Comparison of ENCODE assay signal across 1 cellular context in the genomic region with DNA sequence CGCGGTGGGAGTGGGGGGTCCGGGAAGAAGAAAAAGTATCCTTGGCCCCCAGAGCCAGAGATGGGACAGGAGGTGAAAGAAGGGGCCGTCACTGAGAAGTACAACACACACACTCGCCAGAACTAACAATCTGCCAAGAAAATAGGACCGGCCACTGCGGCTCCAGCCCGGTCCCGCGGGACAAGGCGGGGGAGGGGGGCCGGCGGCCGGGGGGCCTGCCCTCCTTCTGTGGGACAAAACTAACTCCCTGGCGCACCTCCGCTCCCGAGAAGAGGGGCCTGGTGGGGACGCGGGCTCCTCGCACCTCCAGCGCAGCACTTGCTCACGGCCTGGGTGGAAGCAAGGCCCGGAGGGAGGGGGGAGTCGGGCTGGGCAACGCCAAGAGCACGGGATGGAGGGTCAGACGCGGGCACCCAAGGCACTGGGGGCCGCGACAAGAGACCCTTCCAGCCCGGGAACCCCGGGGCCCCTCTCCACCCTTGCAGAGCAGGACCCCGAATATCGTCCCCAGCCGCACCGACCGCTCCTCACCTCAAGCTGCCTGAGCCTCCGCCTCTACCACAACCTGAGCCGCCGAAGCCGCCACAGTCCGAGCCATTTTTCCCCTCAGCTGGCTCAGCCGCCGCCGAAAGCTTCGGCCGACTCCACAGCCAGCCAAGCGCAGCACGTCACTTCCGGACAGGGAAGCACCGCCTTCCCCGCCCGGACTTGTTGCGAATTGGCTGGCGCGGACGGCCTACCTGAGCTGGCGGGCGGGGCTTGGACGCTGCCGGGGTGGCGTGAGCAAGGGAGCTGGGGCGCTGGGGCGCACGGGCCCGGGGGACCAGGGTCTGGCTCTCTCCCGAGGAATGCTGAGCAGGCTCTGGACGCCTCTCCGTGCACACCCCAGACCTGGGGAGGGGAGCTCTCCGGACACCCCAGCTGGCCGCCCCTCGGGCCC.
TF ChIP-seq lines count a peak whose summit lies in the region.

A gene with protein sequence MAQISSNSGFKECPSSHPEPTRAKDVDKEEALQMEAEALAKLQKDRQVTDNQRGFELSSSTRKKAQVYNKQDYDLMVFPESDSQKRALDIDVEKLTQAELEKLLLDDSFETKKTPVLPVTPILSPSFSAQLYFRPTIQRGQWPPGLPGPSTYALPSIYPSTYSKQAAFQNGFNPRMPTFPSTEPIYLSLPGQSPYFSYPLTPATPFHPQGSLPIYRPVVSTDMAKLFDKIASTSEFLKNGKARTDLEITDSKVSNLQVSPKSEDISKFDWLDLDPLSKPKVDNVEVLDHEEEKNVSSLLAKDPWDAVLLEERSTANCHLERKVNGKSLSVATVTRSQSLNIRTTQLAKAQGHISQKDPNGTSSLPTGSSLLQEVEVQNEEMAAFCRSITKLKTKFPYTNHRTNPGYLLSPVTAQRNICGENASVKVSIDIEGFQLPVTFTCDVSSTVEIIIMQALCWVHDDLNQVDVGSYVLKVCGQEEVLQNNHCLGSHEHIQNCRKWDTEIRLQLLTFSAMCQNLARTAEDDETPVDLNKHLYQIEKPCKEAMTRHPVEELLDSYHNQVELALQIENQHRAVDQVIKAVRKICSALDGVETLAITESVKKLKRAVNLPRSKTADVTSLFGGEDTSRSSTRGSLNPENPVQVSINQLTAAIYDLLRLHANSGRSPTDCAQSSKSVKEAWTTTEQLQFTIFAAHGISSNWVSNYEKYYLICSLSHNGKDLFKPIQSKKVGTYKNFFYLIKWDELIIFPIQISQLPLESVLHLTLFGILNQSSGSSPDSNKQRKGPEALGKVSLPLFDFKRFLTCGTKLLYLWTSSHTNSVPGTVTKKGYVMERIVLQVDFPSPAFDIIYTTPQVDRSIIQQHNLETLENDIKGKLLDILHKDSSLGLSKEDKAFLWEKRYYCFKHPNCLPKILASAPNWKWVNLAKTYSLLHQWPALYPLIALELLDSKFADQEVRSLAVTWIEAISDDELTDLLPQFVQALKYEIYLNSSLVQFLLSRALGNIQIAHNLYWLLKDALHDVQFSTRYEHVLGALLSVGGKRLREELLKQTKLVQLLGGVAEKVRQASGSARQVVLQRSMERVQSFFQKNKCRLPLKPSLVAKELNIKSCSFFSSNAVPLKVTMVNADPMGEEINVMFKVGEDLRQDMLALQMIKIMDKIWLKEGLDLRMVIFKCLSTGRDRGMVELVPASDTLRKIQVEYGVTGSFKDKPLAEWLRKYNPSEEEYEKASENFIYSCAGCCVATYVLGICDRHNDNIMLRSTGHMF (N-terminal part only) (minus strand): TSS at position 670 of the 940 bp plus-strand sequence. CDS start 38,245 bp downstream, outside the sequence.

TF ChIP-seq in HepG2, 621 proteins besides CTCF, POLR2A, EP300 and RAD21 (continued from another document and continues in another):
- TF ChIP-seq, protein P1, sequence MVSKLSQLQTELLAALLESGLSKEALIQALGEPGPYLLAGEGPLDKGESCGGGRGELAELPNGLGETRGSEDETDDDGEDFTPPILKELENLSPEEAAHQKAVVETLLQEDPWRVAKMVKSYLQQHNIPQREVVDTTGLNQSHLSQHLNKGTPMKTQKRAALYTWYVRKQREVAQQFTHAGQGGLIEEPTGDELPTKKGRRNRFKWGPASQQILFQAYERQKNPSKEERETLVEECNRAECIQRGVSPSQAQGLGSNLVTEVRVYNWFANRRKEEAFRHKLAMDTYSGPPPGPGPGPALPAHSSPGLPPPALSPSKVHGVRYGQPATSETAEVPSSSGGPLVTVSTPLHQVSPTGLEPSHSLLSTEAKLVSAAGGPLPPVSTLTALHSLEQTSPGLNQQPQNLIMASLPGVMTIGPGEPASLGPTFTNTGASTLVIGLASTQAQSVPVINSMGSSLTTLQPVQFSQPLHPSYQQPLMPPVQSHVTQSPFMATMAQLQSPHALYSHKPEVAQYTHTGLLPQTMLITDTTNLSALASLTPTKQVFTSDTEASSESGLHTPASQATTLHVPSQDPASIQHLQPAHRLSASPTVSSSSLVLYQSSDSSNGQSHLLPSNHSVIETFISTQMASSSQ (IDR thresholded peaks at IDR 0.05; ENCODE audit: low read depth): no peak
- TF ChIP-seq, protein P1 (CRISPR knock-in tag; IDR thresholded peaks at IDR 0.05; ENCODE audit: borderline replicate concordance): no peak; the same call in 1 of the 2 replicates
- TF ChIP-seq RNF2 (conservative IDR thresholded peaks at IDR 0.05; ENCODE audit: low read depth) (no peak), TBX2 (CRISPR knock-in tag; IDR thresholded peaks at IDR 0.05; ENCODE audit: borderline replicate concordance) (peak; percentile 91), NFE2L2 (IDR thresholded peaks at IDR 0.05; ENCODE audit: low read length) (no peak), ARNT2 (CRISPR knock-in tag; IDR thresholded peaks at IDR 0.05; ENCODE audit: low read depth) (peak; percentile 46; the same call in 1 of the 2 replicates), ZBTB21 (CRISPR knock-in tag; IDR thresholded peaks at IDR 0.05) (no peak), MED1 (CRISPR knock-in tag; IDR thresholded peaks at IDR 0.05) (no peak; the same call in 1 of the 2 replicates), ZNF878 (CRISPR knock-in tag; IDR thresholded peaks at IDR 0.05) (peak; percentile 73; the same call in 1 of the 2 replicates), PHF20 (CRISPR knock-in tag; IDR thresholded peaks at IDR 0.05) (0 out of 2 replicates have a peak, but pooled peaks have one; percentile 52), CBFB (CRISPR knock-in tag; IDR thresholded peaks at IDR 0.05) (peak; percentile 31; the same call in 1 of the 2 replicates), ZFP62 (CRISPR knock-in tag; IDR thresholded peaks at IDR 0.05) (no peak), RBAK (CRISPR knock-in tag; IDR thresholded peaks at IDR 0.05) (no peak), MAZ (IDR thresholded peaks at IDR 0.05; ENCODE audit: borderline replicate concordance, low read depth, low read length) (no peak), MAZ (CRISPR knock-in tag; IDR thresholded peaks at IDR 0.05; ENCODE audit: low read depth) (peak; percentile 73), ZNF44 (CRISPR knock-in tag; IDR thresholded peaks at IDR 0.05) (peak; percentile 24; the same call in 1 of the 2 replicates), KAT8 (CRISPR knock-in tag; IDR thresholded peaks at IDR 0.05) (peak; percentile 51), EZH2 (conservative IDR thresholded peaks at IDR 0.05; ENCODE audit: low read depth, low read length) (no peak), ZNF292 (CRISPR knock-in tag; IDR thresholded peaks at IDR 0.05; ENCODE audit: borderline replicate concordance, low read depth) (0 out of 2 replicates have a peak, but pooled peaks have one; percentile 66), ZNF562 (CRISPR knock-in tag; IDR thresholded peaks at IDR 0.05; ENCODE audit: borderline replicate concordance) (no peak), ZNF773 (CRISPR knock-in tag; IDR thresholded peaks at IDR 0.05; ENCODE audit: borderline replicate concordance) (no peak)
- TF ChIP-seq, protein P2, sequence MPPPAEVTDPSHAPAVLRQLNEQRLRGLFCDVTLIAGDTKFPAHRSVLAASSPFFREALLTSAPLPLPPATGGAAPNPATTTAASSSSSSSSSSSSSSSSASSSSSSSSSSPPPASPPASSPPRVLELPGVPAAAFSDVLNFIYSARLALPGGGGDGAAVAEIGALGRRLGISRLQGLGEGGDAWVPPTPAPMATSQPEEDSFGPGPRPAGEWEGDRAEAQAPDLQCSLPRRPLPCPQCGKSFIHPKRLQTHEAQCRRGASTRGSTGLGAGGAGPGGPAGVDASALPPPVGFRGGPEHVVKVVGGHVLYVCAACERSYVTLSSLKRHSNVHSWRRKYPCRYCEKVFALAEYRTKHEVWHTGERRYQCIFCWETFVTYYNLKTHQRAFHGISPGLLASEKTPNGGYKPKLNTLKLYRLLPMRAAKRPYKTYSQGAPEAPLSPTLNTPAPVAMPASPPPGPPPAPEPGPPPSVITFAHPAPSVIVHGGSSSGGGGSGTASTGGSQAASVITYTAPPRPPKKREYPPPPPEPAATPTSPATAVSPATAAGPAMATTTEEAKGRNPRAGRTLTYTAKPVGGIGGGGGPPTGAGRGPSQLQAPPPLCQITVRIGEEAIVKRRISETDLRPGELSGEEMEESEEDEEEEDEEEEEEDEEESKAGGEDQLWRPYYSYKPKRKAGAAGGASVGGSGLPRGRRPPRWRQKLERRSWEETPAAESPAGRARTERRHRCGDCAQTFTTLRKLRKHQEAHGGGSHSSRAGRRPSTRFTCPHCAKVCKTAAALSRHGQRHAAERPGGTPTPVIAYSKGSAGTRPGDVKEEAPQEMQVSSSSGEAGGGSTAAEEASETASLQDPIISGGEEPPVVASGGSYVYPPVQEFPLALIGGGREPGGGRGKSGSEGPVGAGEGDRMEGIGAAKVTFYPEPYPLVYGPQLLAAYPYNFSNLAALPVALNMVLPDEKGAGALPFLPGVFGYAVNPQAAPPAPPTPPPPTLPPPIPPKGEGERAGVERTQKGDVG (CRISPR knock-in tag; IDR thresholded peaks at IDR 0.05; ENCODE audit: borderline replicate concordance): no peak; the same call in 1 of the 2 replicates
- TF ChIP-seq, protein P3, sequence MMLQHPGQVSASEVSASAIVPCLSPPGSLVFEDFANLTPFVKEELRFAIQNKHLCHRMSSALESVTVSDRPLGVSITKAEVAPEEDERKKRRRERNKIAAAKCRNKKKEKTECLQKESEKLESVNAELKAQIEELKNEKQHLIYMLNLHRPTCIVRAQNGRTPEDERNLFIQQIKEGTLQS (CRISPR knock-in tag; IDR thresholded peaks at IDR 0.05): no peak; the same call in 1 of the 2 replicates
- TF ChIP-seq, protein P4, sequence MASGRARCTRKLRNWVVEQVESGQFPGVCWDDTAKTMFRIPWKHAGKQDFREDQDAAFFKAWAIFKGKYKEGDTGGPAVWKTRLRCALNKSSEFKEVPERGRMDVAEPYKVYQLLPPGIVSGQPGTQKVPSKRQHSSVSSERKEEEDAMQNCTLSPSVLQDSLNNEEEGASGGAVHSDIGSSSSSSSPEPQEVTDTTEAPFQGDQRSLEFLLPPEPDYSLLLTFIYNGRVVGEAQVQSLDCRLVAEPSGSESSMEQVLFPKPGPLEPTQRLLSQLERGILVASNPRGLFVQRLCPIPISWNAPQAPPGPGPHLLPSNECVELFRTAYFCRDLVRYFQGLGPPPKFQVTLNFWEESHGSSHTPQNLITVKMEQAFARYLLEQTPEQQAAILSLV (CRISPR knock-in tag; IDR thresholded peaks at IDR 0.05; ENCODE audit: borderline replicate concordance): peak; percentile 67; the same call in 1 of the 2 replicates
- TF ChIP-seq, protein P5, sequence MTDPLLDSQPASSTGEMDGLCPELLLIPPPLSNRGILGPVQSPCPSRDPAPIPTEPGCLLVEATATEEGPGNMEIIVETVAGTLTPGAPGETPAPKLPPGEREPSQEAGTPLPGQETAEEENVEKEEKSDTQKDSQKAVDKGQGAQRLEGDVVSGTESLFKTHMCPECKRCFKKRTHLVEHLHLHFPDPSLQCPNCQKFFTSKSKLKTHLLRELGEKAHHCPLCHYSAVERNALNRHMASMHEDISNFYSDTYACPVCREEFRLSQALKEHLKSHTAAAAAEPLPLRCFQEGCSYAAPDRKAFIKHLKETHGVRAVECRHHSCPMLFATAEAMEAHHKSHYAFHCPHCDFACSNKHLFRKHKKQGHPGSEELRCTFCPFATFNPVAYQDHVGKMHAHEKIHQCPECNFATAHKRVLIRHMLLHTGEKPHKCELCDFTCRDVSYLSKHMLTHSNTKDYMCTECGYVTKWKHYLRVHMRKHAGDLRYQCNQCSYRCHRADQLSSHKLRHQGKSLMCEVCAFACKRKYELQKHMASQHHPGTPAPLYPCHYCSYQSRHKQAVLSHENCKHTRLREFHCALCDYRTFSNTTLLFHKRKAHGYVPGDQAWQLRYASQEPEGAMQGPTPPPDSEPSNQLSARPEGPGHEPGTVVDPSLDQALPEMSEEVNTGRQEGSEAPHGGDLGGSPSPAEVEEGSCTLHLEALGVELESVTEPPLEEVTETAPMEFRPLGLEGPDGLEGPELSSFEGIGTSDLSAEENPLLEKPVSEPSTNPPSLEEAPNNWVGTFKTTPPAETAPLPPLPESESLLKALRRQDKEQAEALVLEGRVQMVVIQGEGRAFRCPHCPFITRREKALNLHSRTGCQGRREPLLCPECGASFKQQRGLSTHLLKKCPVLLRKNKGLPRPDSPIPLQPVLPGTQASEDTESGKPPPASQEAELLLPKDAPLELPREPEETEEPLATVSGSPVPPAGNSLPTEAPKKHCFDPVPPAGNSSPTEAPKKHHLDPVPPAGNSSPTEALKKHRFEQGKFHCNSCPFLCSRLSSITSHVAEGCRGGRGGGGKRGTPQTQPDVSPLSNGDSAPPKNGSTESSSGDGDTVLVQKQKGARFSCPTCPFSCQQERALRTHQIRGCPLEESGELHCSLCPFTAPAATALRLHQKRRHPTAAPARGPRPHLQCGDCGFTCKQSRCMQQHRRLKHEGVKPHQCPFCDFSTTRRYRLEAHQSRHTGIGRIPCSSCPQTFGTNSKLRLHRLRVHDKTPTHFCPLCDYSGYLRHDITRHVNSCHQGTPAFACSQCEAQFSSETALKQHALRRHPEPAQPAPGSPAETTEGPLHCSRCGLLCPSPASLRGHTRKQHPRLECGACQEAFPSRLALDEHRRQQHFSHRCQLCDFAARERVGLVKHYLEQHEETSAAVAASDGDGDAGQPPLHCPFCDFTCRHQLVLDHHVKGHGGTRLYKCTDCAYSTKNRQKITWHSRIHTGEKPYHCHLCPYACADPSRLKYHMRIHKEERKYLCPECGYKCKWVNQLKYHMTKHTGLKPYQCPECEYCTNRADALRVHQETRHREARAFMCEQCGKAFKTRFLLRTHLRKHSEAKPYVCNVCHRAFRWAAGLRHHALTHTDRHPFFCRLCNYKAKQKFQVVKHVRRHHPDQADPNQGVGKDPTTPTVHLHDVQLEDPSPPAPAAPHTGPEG (CRISPR knock-in tag; IDR thresholded peaks at IDR 0.05): no peak
- TF ChIP-seq, protein P6, sequence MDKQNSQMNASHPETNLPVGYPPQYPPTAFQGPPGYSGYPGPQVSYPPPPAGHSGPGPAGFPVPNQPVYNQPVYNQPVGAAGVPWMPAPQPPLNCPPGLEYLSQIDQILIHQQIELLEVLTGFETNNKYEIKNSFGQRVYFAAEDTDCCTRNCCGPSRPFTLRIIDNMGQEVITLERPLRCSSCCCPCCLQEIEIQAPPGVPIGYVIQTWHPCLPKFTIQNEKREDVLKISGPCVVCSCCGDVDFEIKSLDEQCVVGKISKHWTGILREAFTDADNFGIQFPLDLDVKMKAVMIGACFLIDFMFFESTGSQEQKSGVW (CRISPR knock-in tag; IDR thresholded peaks at IDR 0.05; ENCODE audit: borderline replicate concordance): no peak
